10 cellular contexts compared by ENCODE assay signal in the genomic region with DNA sequence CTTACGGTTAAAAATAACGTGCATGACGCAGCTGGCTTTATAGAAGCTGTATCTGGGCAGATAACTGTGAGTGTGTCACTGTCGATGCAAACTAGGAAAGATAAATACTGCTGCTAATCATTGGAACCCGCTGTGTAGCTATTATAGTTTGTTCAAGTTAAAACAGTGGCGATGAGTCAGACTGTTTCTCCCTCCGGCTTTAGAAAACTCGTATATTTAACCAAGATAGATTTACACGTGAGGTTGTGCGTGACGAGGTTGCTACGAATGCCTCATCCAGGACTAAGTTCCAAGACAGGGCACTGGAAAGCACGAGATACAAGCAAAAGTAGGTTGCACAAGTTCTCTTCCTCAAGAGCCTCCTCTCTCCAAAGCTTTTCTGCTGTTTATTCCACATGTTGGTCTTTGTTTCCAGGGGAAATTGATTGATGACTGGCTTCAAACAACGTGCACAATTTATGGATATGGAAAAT.
DNase-seq lines count a peak whose midpoint lies in the region; ATAC-seq, FAIRE-seq and TF ChIP-seq lines count a peak whose summit lies in the region.
"Had no signal": no experiment of that assay in that cellular context is flagged by ENCODE, and none has a peak within 500 bp of the region (broad histone marks: within the 10 kb centered on the region; RNA-seq: fewer than 3 reads in every experiment).

No MANE protein-coding gene starts in this region.

- in situ Hi-C loops in HepG2 (cut with HindIII; ENCODE audit: extremely low pct_ligation_motif_present, low pct_unique_long_range_greater_than_20kb): no loop called here

- no peak overlapping the region for H3K4me2 ChIP-seq in HepG2 (ENCODE audit: low read depth, low read length)
- H3K4me2 ChIP-seq: BLaER1 treated with 17β-estradiol and CSF1 and Interleukin-3, amounts not matched to agents 10 nM and 100 nM had no signal

- DNase-seq in HepG2 (ENCODE audit: low spot score) (peak; percentile 21), right lobe of liver (no peak), SHP77 treated with DMSO at 0.1 percent for 48 hours (lab: John Stamatoyannopoulos, UW) (peak; percentile 8), fibroblast of the aortic adventitia (ENCODE audit: low read depth) (peak; percentile 98), 8988T (no peak), immature natural killer cell (no peak)
- no peak for DNase-seq in activated naive CD4-positive, alpha-beta T cell treated with anti-CD3 and anti-CD28 coated beads, Interleukin-2, amount 50 U/mL, for 16 hours
- DNase-seq in CD8-positive, alpha-beta memory T cell: no peak
- DNase-seq: pancreas had no signal

- H3K4me1 ChIP-seq in HepG2 (ENCODE audit: insufficient read depth, low read length) (peaks cover 8% of the 10 kb centered on the region; the same call in 1 of the 2 replicates), right lobe of liver (no peaks in the 10 kb centered on the region)
- H3K4me1 ChIP-seq in CD8-positive, alpha-beta memory T cell (ENCODE audit: insufficient read depth, low read length): no peaks in the 10 kb centered on the region
- H3K4me1 ChIP-seq: pancreas had no signal

- FAIRE-seq in HepG2 (lab: Jason Lieb, UNC): no peak
- FAIRE-seq: pancreas had no signal

- H3K9me3 Mint-ChIP-seq in immature natural killer cell: peaks cover 0 to 4% (median 0%) of the 10 kb centered on the region in 6 donors
- no peaks in the 10 kb centered on the region for H3K9me3 Mint-ChIP-seq in CD8-positive, alpha-beta memory T cell

- H3K27me3 ChIP-seq in HepG2 (ENCODE audit: control insufficient read depth in 1 of 2, insufficient read depth in 2 of 2, low read length in 2 of 2) (peaks cover 0 to 6% of the 10 kb centered on the region in 2 experiments; a peak in 2 of 5 replicates), right lobe of liver (no peaks in the 10 kb centered on the region)
- no peaks in the 10 kb centered on the region for H3K27me3 ChIP-seq in CD8-positive, alpha-beta memory T cell (ENCODE audit: insufficient read depth, low read length, poor library complexity, severe bottlenecking)
- H3K27me3 ChIP-seq: BLaER1 treated with 17β-estradiol and CSF1 and Interleukin-3, amounts not matched to agents 10 nM and 100 nM; pancreas had no signal

- peak overlapping the region; percentile 23 for H2AFZ ChIP-seq in HepG2 (ENCODE audit: low read length)

- under 1% methylated on average over 13 of the region's 14 CpGs for WGBS in HepG2 (ENCODE audit: low lambda C conversion rate)
- 52% methylated on average over 14 of the region's 14 CpGs for WGBS in right lobe of liver (ENCODE audit: insufficient coverage, low coverage, low lambda C conversion rate, missing lambda C conversion rate)

- H3K36me3 ChIP-seq in HepG2 (replicated peaks in 1 of 2; ENCODE audit: control insufficient read depth in 1 of 2, insufficient read depth in 2 of 2, low read length in 2 of 2): no peaks in the 10 kb centered on the region
- no peaks in the 10 kb centered on the region for H3K36me3 ChIP-seq in right lobe of liver
- H3K36me3 ChIP-seq in CD8-positive, alpha-beta memory T cell (ENCODE audit: insufficient read depth, low read length): no peaks in the 10 kb centered on the region
- H3K36me3 ChIP-seq: BLaER1 treated with 17β-estradiol and CSF1 and Interleukin-3, amounts not matched to agents 10 nM and 100 nM; pancreas had no signal

- peaks cover 1 to 2% (median 2%) of the 10 kb centered on the region in 3 donors for H3K27me3 Mint-ChIP-seq in immature natural killer cell (ENCODE audit: low read depth in 3 of 3)
- peaks cover 3 to 4% of the 10 kb centered on the region in 2 donors for H3K27me3 Mint-ChIP-seq in CD8-positive, alpha-beta memory T cell

- H3K4me1 Mint-ChIP-seq in immature natural killer cell: no peaks in the 10 kb centered on the region
- no peaks in the 10 kb centered on the region for H3K4me1 Mint-ChIP-seq in CD8-positive, alpha-beta memory T cell

- no peak overlapping the region for H3K27ac ChIP-seq in HepG2 (ENCODE audit: extremely low read length, insufficient read depth, low read length)
- no peak overlapping the region for H3K27ac ChIP-seq in right lobe of liver
- H3K27ac ChIP-seq in CD8-positive, alpha-beta memory T cell (ENCODE audit: low read depth, low read length): no peak overlapping the region
- H3K27ac ChIP-seq: BLaER1 treated with 17β-estradiol and CSF1 and Interleukin-3, amounts not matched to agents 10 nM and 100 nM; pancreas had no signal

- no peaks in the 10 kb centered on the region for H3K36me3 Mint-ChIP-seq in immature natural killer cell
- no peaks in the 10 kb centered on the region for H3K36me3 Mint-ChIP-seq in CD8-positive, alpha-beta memory T cell

- H3K9ac ChIP-seq in HepG2 (ENCODE audit: insufficient read depth, low read depth, low read length): no peak overlapping the region
- H3K9ac ChIP-seq: BLaER1 treated with 17β-estradiol and CSF1 and Interleukin-3, amounts not matched to agents 10 nM and 100 nM had no signal

- no TSS peak for BruUV-seq in HepG2 (replicated peaks; lab: Mats Ljungman, UMichigan)

- CTCF ChIA-PET in HepG2 (lab: Yijun Ruan, JAX; ENCODE audit: low intra/inter-chr PET ratio, low total read pairs): no interaction called here
- CTCF ChIA-PET in CD8-positive, alpha-beta memory T cell (lab: Charles Lee): interaction anchor here (1.8 kb wide), 1 partner anchor 20 kb away, joined by 3 read pairs; no protein-coding TSS in a partner anchor

- no peaks in the 10 kb centered on the region for H4K20me1 ChIP-seq in HepG2 (ENCODE audit: insufficient read depth, low read length)
- H4K20me1 ChIP-seq: BLaER1 treated with 17β-estradiol and CSF1 and Interleukin-3, amounts not matched to agents 10 nM and 100 nM had no signal

- TF ChIP-seq RAD21 in HepG2 (CRISPR knock-in tag; IDR thresholded peaks at IDR 0.05): no peak

- no peak overlapping the region for H3K4me3 Mint-ChIP-seq in immature natural killer cell
- H3K4me3 Mint-ChIP-seq in CD8-positive, alpha-beta memory T cell: no peak overlapping the region

- no peak for TF ChIP-seq CTCF in HepG2 (CRISPR knock-in tag; IDR thresholded peaks at IDR 0.05)
- no peak for TF ChIP-seq CTCF in right lobe of liver (IDR thresholded peaks at IDR 0.05)
- TF ChIP-seq CTCF in fibroblast of the aortic adventitia (IDR thresholded peaks at IDR 0.05; ENCODE audit: insufficient read depth, low read length): no peak

- POLR2A ChIA-PET in HepG2 (lab: Yijun Ruan, JAX): no interaction called here
- POLR2A ChIA-PET in CD8-positive, alpha-beta memory T cell (lab: Charles Lee): interaction anchor here (1.8 kb wide), 1 partner anchor 10 kb away, joined by 6 read pairs; no protein-coding TSS in a partner anchor

- H3K79me2 ChIP-seq in HepG2 (ENCODE audit: insufficient read depth, low read length): no peaks in the 10 kb centered on the region

- intact Hi-C loops in HepG2 (cut with micrococcal nuclease; ENCODE audit: unreplicated experiment) (no loop called here), right lobe of liver (cut with DNase I) (no loop called here)

- TF ChIP-seq EP300 in HepG2 (IDR thresholded peaks at IDR 0.05; ENCODE audit: low read depth in 2 of 2, low read length in 2 of 2) (no peak), HepG2 (CRISPR knock-in tag; IDR thresholded peaks at IDR 0.05; ENCODE audit: borderline replicate concordance) (no peak)

- H3K4me3 ChIP-seq in HepG2 (replicated peaks in 1 of 3; ENCODE audit: insufficient read depth in 1 of 3, low read depth in 2 of 3, low read length in 3 of 3): no peak overlapping the region
- H3K4me3 ChIP-seq in right lobe of liver: no peak overlapping the region
- no peak overlapping the region for H3K4me3 ChIP-seq in fibroblast of the aortic adventitia (ENCODE audit: low read depth, low read length)
- no peak overlapping the region for H3K4me3 ChIP-seq in CD8-positive, alpha-beta memory T cell (ENCODE audit: low read length)
- H3K4me3 ChIP-seq: BLaER1 treated with 17β-estradiol and CSF1 and Interleukin-3, amounts not matched to agents 10 nM and 100 nM; pancreas had no signal

- H3K9me3 ChIP-seq in HepG2 (ENCODE audit: low read length) (no peaks in the 10 kb centered on the region), right lobe of liver (no peaks in the 10 kb centered on the region)
- no peaks in the 10 kb centered on the region for H3K9me3 ChIP-seq in CD8-positive, alpha-beta memory T cell (ENCODE audit: low read length)
- H3K9me3 ChIP-seq: pancreas had no signal

- ATAC-seq in HepG2 (no peak), right lobe of liver (no peak)

- no peak overlapping the region for H3K27ac Mint-ChIP-seq in immature natural killer cell
- H3K27ac Mint-ChIP-seq in CD8-positive, alpha-beta memory T cell: no peak overlapping the region

- TF ChIP-seq POLR2A in HepG2 (IDR thresholded peaks at IDR 0.05; ENCODE audit: insufficient read depth in 1 of 2, low read depth in 2 of 2, low read length in 2 of 2) (no peak), right lobe of liver (IDR thresholded peaks at IDR 0.05) (no peak)

TF ChIP-seq in HepG2, 621 proteins besides CTCF, POLR2A, EP300 and RAD21:
- peak; percentile 45; the same call in 1 of the 2 replicates for TF ChIP-seq BHLHE40 (IDR thresholded peaks at IDR 0.05; ENCODE audit: low read length)
- TF ChIP-seq ZNF746 (CRISPR knock-in tag; IDR thresholded peaks at IDR 0.05): no peak
- TF ChIP-seq CREB1 (IDR thresholded peaks at IDR 0.05): 0 out of 2 replicates have a peak, but pooled peaks have one; percentile 40
- no peak for TF ChIP-seq CREB1 (CRISPR knock-in tag; IDR thresholded peaks at IDR 0.05)

Comparison
In these comparisons a context has a peak if more than half of its experiments do, and no peak if none do; other contexts are left out.
1. DNase-seq: peak in HepG2 (single experiment), SHP77 treated with DMSO at 0.1 percent for 48 hours (single experiment) and fibroblast of the aortic adventitia (single experiment); none in right lobe of liver (0 of 3), activated naive CD4-positive, alpha-beta T cell treated with anti-CD3 and anti-CD28 coated beads, Interleukin-2, amount 50 U/mL, for 16 hours (single experiment), 8988T (single experiment), immature natural killer cell (0 of 3) and CD8-positive, alpha-beta memory T cell (0 of 5).